In genomic region chr9:38343037-38343436, GRCh38 we compare ENCODE assay signal across 16 cellular contexts. TPM values are rescaled to one million over a fixed set of nuclear protein-coding genes. Genes with fewer than 3 reads are reported as not detected.
DNase-seq lines count a peak whose midpoint lies in the region; ATAC-seq and TF ChIP-seq lines count a peak whose summit lies in the region.
"Had no signal": no experiment of that assay in that cellular context is flagged by ENCODE, and none has a peak within 500 bp of the region (broad histone marks: within the 10 kb centered on the region; RNA-seq: fewer than 3 reads in every experiment).

No MANE protein-coding gene starts in this region.

- no peaks in the 10 kb centered on the region for H3K36me3 Mint-ChIP-seq in natural killer cell treated with Interleukin-12 subunit alpha and Interleukin-12 subunit beta and Interleukin-15 and Interleukin-18, amount 100 ng/mL, for 72 hours
- H3K36me3 Mint-ChIP-seq in natural killer cell (no peaks in the 10 kb centered on the region), osteocyte (ENCODE audit: unreplicated experiment) (no peaks in the 10 kb centered on the region)
- H3K36me3 Mint-ChIP-seq: CD4-positive, alpha-beta memory T cell had no signal

- H3K27me3 ChIP-seq in esophagus muscularis mucosa, result no peaks in the 10 kb centered on the region

- DNase-seq in natural killer cell treated with Interleukin-12 subunit alpha and Interleukin-12 subunit beta and Interleukin-15 and Interleukin-18, amount 100 ng/mL, for 72 hours (ENCODE audit: low spot score), result no peak
- no peak for DNase-seq in natural killer cell
- DNase-seq in esophagus muscularis mucosa (ENCODE audit: extremely low spot score), result peak; percentile 90
- peak; percentile 72 for DNase-seq in osteocyte (ENCODE audit: extremely low spot score, unreplicated experiment)
- DNase-seq in D341Med (ENCODE audit: low spot score), result no peak
- DNase-seq in NCI-H1092 (lab: John Stamatoyannopoulos, UW), result no peak
- DNase-seq in T-helper 2 cell, result no peak
- DNase-seq: C1 segment of cervical spinal cord; Calu3; CD4-positive, alpha-beta memory T cell; COR-L47; DMS153; DND-41; GOT3; H7; HCEC 1CT had no signal

- no peak for TF ChIP-seq EP300 in esophagus muscularis mucosa (IDR thresholded peaks at IDR 0.05)

- no peak overlapping the region for H3K4me3 Mint-ChIP-seq in natural killer cell treated with Interleukin-12 subunit alpha and Interleukin-12 subunit beta and Interleukin-15 and Interleukin-18, amount 100 ng/mL, for 72 hours
- H3K4me3 Mint-ChIP-seq in natural killer cell, result no peak overlapping the region
- H3K4me3 Mint-ChIP-seq in osteocyte (ENCODE audit: unreplicated experiment), result no peak overlapping the region
- H3K4me3 Mint-ChIP-seq: CD4-positive, alpha-beta memory T cell had no signal

- H3K27me3 Mint-ChIP-seq in natural killer cell treated with Interleukin-12 subunit alpha and Interleukin-12 subunit beta and Interleukin-15 and Interleukin-18, amount 100 ng/mL, for 72 hours, result peaks cover 33 to 46% of the 10 kb centered on the region in 2 donors
- peaks cover 13 to 22% of the 10 kb centered on the region in 2 donors for H3K27me3 Mint-ChIP-seq in natural killer cell (ENCODE audit: low read depth in 2 of 2)
- H3K27me3 Mint-ChIP-seq in osteocyte (ENCODE audit: unreplicated experiment), result peaks cover 40% of the 10 kb centered on the region

- TF ChIP-seq CTCF in natural killer cell (IDR thresholded peaks at IDR 0.05) (no peak), esophagus muscularis mucosa (IDR thresholded peaks at IDR 0.05) (no peak), osteocyte (IDR thresholded peaks at IDR 0.05) (no peak)

- intact Hi-C loops in natural killer cell (cut with micrococcal nuclease) (no loop called here), esophagus muscularis mucosa (cut with DNase I) (no loop called here)

- peaks cover 5% of the 10 kb centered on the region for H3K9me3 Mint-ChIP-seq in natural killer cell treated with Interleukin-12 subunit alpha and Interleukin-12 subunit beta and Interleukin-15 and Interleukin-18, amount 100 ng/mL, for 72 hours
- no peaks in the 10 kb centered on the region for H3K9me3 Mint-ChIP-seq in natural killer cell
- no peaks in the 10 kb centered on the region for H3K9me3 Mint-ChIP-seq in osteocyte (ENCODE audit: unreplicated experiment)

- peaks cover 26 to 29% of the 10 kb centered on the region in 2 donors for H3K4me1 Mint-ChIP-seq in natural killer cell treated with Interleukin-12 subunit alpha and Interleukin-12 subunit beta and Interleukin-15 and Interleukin-18, amount 100 ng/mL, for 72 hours (ENCODE audit: low read depth in 2 of 2)
- peaks cover 18 to 24% of the 10 kb centered on the region in 2 donors for H3K4me1 Mint-ChIP-seq in natural killer cell
- H3K4me1 Mint-ChIP-seq in osteocyte (ENCODE audit: unreplicated experiment), result peaks cover 7% of the 10 kb centered on the region
- H3K4me1 Mint-ChIP-seq: CD4-positive, alpha-beta memory T cell had no signal

- no peak overlapping the region for H3K27ac ChIP-seq in esophagus muscularis mucosa (replicated peaks in 1 of 4)

- peak overlapping the region; percentile 1 to 57 for H3K27ac Mint-ChIP-seq in natural killer cell treated with Interleukin-12 subunit alpha and Interleukin-12 subunit beta and Interleukin-15 and Interleukin-18, amount 100 ng/mL, for 72 hours
- H3K27ac Mint-ChIP-seq in natural killer cell, result no peak overlapping the region
- H3K27ac Mint-ChIP-seq in osteocyte (ENCODE audit: unreplicated experiment), result no peak overlapping the region
- H3K27ac Mint-ChIP-seq: CD4-positive, alpha-beta memory T cell had no signal

- H3K36me3 ChIP-seq in esophagus muscularis mucosa, result no peaks in the 10 kb centered on the region

- WGBS in esophagus muscularis mucosa, result 100% methylated on average over 3 of the region's 3 CpGs

- peaks cover 0 to 13% (median 11%) of the 10 kb centered on the region in 4 donors for H3K4me1 ChIP-seq in esophagus muscularis mucosa

- H3K4me3 ChIP-seq in esophagus muscularis mucosa, result no peak overlapping the region

- H3K9me3 ChIP-seq in esophagus muscularis mucosa, result no peaks in the 10 kb centered on the region

- TF ChIP-seq POLR2A in esophagus muscularis mucosa (IDR thresholded peaks at IDR 0.05; ENCODE audit: low read depth), result no peak

- no peak for ATAC-seq in natural killer cell treated with Interleukin-12 subunit alpha and Interleukin-12 subunit beta and Interleukin-15 and Interleukin-18, amount 100 ng/mL, for 72 hours
- ATAC-seq in natural killer cell, result no peak

RNA-seq across cellular contexts. Expression of gene ALDH1B1, which starts 49.5 kb away (rescaled TPM):
- 10 to 100 TPM; 16.7 to 25.6 TPM for total RNA-seq in natural killer cell treated with Interleukin-12 subunit alpha and Interleukin-12 subunit beta and Interleukin-15 and Interleukin-18, amount 100 ng/mL, for 72 hours
- 1 to 10 TPM; 2.5 to 5.3 (median 3.5) TPM for total RNA-seq in natural killer cell
- 100 to 1,000 TPM; 253 to 364 (median 272) TPM for total RNA-seq in esophagus muscularis mucosa
- 10.5 and 10.7 TPM in 2 replicates for total RNA-seq in osteocyte

Comparison
In these comparisons a context has a peak if more than half of its experiments do, and no peak if none do; other contexts are left out.
1. H3K27ac Mint-ChIP-seq: peak in natural killer cell treated with Interleukin-12 subunit alpha and Interleukin-12 subunit beta and Interleukin-15 and Interleukin-18, amount 100 ng/mL, for 72 hours (2 of 2); none in natural killer cell (0 of 2) and osteocyte (single experiment).
2. DNase-seq: peak in esophagus muscularis mucosa (single experiment) and osteocyte (single experiment); none in natural killer cell treated with Interleukin-12 subunit alpha and Interleukin-12 subunit beta and Interleukin-15 and Interleukin-18, amount 100 ng/mL, for 72 hours (single experiment), natural killer cell (single experiment), D341Med (single experiment), NCI-H1092 (single experiment) and T-helper 2 cell (0 of 5).
3. RNA of gene ALDH1B1, which starts 49.5 kb away (total RNA-seq): 253 to 364 TPM in esophagus muscularis mucosa; 16.7 to 25.6 TPM in natural killer cell treated with Interleukin-12 subunit alpha and Interleukin-12 subunit beta and Interleukin-15 and Interleukin-18, amount 100 ng/mL, for 72 hours, 10.5 to 10.7 TPM in osteocyte and 2.5 to 5.3 TPM in natural killer cell; every median in the first group is over 4 times any median in the second.